ENCODE assay signal across 1 cellular context in genomic region chr17:64420143-64420670, GRCh38.
A peak's percentile ranks its signal among the peaks of the same experiment; 100 is the strongest.
TF ChIP-seq lines count a peak whose summit lies in the region.

No MANE protein-coding gene starts in this region.

TF ChIP-seq in HepG2, 621 proteins besides CTCF, POLR2A, EP300 and RAD21 (continued from another document):
- no peak for TF ChIP-seq NFIB (CRISPR knock-in tag; IDR thresholded peaks at IDR 0.05; ENCODE audit: borderline replicate concordance)
- TF ChIP-seq THRA (CRISPR knock-in tag; IDR thresholded peaks at IDR 0.05; ENCODE audit: borderline replicate concordance) = peak; percentile 17; the same call in 1 of the 2 replicates
- TF ChIP-seq ZNF556 (CRISPR knock-in tag; IDR thresholded peaks at IDR 0.05; ENCODE audit: borderline replicate concordance) = no peak
- peak; percentile 82 for TF ChIP-seq SMC3 (IDR thresholded peaks at IDR 0.05; ENCODE audit: low read length)
- TF ChIP-seq BHLHE40 (IDR thresholded peaks at IDR 0.05; ENCODE audit: low read length) = peak; percentile 41; the same call in 1 of the 2 replicates
- no peak for TF ChIP-seq ZSCAN21 (CRISPR knock-in tag; IDR thresholded peaks at IDR 0.05; ENCODE audit: borderline replicate concordance)
- TF ChIP-seq HDAC1 (CRISPR knock-in tag; IDR thresholded peaks at IDR 0.05) = 0 out of 2 replicates have a peak, but pooled peaks have one; percentile 10
- TF ChIP-seq KAT8 (CRISPR knock-in tag; IDR thresholded peaks at IDR 0.05) = 0 out of 2 replicates have a peak, but pooled peaks have one; percentile 17
- peak; percentile 17; the same call in 1 of the 2 replicates for TF ChIP-seq ZNF747 (CRISPR knock-in tag; IDR thresholded peaks at IDR 0.05; ENCODE audit: borderline replicate concordance)
- no peak for TF ChIP-seq FOXA1 (IDR thresholded peaks at IDR 0.05)
- no peak for TF ChIP-seq FOXA1 (CRISPR knock-in tag; IDR thresholded peaks at IDR 0.05)
- TF ChIP-seq KLF16 (CRISPR knock-in tag; IDR thresholded peaks at IDR 0.05) = peak in 1 of 2 experiments; percentile 49; a peak in 1 of 4 replicates
- peak; percentile 65; the same call in 1 of the 2 replicates for TF ChIP-seq ZNF124 (CRISPR knock-in tag; IDR thresholded peaks at IDR 0.05)
- peak; percentile 27; the same call in 1 of the 2 replicates for TF ChIP-seq ZNF614 (CRISPR knock-in tag; IDR thresholded peaks at IDR 0.05; ENCODE audit: borderline replicate concordance)
- 0 out of 2 replicates have a peak, but pooled peaks have one; percentile 34 for TF ChIP-seq KMT2B (CRISPR knock-in tag; IDR thresholded peaks at IDR 0.05)
- TF ChIP-seq ZBTB33 (CRISPR knock-in tag; IDR thresholded peaks at IDR 0.05) = 0 out of 2 replicates have a peak, but pooled peaks have one; percentile 8
- peak; percentile 29; the same call in 1 of the 2 replicates for TF ChIP-seq ZNF598 (CRISPR knock-in tag; IDR thresholded peaks at IDR 0.05; ENCODE audit: borderline replicate concordance)
- TF ChIP-seq MLX (CRISPR knock-in tag; IDR thresholded peaks at IDR 0.05) = no peak
- no peak for TF ChIP-seq SYNCRIP (IDR thresholded peaks at IDR 0.05; ENCODE audit: insufficient read depth, low read depth, low read length)
- TF ChIP-seq RFX3 (CRISPR knock-in tag; IDR thresholded peaks at IDR 0.05) = no peak
- peak; percentile 84 for TF ChIP-seq STAG1 (CRISPR knock-in tag; IDR thresholded peaks at IDR 0.05)
- no peak for TF ChIP-seq CERS6 (CRISPR knock-in tag; IDR thresholded peaks at IDR 0.05)
- TF ChIP-seq ZNF770 (CRISPR knock-in tag; IDR thresholded peaks at IDR 0.05) = peak; percentile 59
- TF ChIP-seq ZNF510 (CRISPR knock-in tag; IDR thresholded peaks at IDR 0.05; ENCODE audit: low read depth) = no peak
- peak; percentile 80; the same call in 1 of the 2 replicates for TF ChIP-seq ZNF33A (CRISPR knock-in tag; IDR thresholded peaks at IDR 0.05; ENCODE audit: borderline replicate concordance)
- TF ChIP-seq ZBTB43 (CRISPR knock-in tag; conservative IDR thresholded peaks at IDR 0.05) = no peak
- peak; percentile 22; the same call in 1 of the 2 replicates for TF ChIP-seq GATAD2A (CRISPR knock-in tag; IDR thresholded peaks at IDR 0.05)
- TF ChIP-seq SATB2 (CRISPR knock-in tag; IDR thresholded peaks at IDR 0.05) = no peak
- TF ChIP-seq ARNT2 (CRISPR knock-in tag; IDR thresholded peaks at IDR 0.05; ENCODE audit: low read depth) = no peak
